8 cellular contexts compared by ENCODE assay signal in genomic region chr14:67515386-67516079, GRCh38. TPM values are rescaled to one million over a fixed set of nuclear protein-coding genes. Genes with fewer than 3 reads are reported as not detected.
DNase-seq lines count a peak whose midpoint lies in the region; ATAC-seq and TF ChIP-seq lines count a peak whose summit lies in the region.

No MANE protein-coding gene starts in this region.

- ATAC-seq in GM21528 (IDR thresholded peaks at IDR 0.05; ENCODE audit: low FRiP score, unreplicated experiment) (peak; percentile 58), body of pancreas (peak; percentile 22), omental fat pad (ENCODE audit: low FRiP score) (no peak)

- DNase-seq in Peyer's patch (peak in 1 of 3 donors; percentile 44), body of pancreas (peak in 3 of 4 donors; percentile 20 to 34 (median 28)), kidney epithelial cell (ENCODE audit: low read depth) (no peak), NCI-H524 treated with DMSO at 0.1 percent for 48 hours (lab: John Stamatoyannopoulos, UW) (no peak), omental fat pad (ENCODE audit: low spot score) (no peak)
- DNase-seq in stimulated activated CD8-positive, alpha-beta memory T cell treated with anti-CD3 and anti-CD28 coated beads, Interleukin-4, amount 100 ng/mL, for 48 hours, result peak; percentile 62

- no peaks in the 10 kb centered on the region for H3K9me3 ChIP-seq in DOHH2 (ENCODE audit: control insufficient read depth, insufficient read depth, low read length)
- no peaks in the 10 kb centered on the region for H3K9me3 ChIP-seq in Peyer's patch
- H3K9me3 ChIP-seq in body of pancreas, result no peaks in the 10 kb centered on the region

- peaks cover 22% of the 10 kb centered on the region for H3K27me3 ChIP-seq in DOHH2 (ENCODE audit: control insufficient read depth, low read length)
- H3K27me3 ChIP-seq in Peyer's patch, result no peaks in the 10 kb centered on the region
- no peaks in the 10 kb centered on the region for H3K27me3 ChIP-seq in body of pancreas
- H3K27me3 ChIP-seq in kidney epithelial cell (ENCODE audit: control insufficient read depth, insufficient read depth, low read length), result peaks cover 19% of the 10 kb centered on the region

- H3K27ac ChIP-seq in DOHH2 (ENCODE audit: low read depth, low read length), result no peak overlapping the region
- H3K27ac ChIP-seq in Peyer's patch, result peak overlapping the region; percentile 65 to 94 (median 84)
- H3K27ac ChIP-seq in body of pancreas, result peak overlapping the region; percentile 78 to 88 (median 84)

- H3K79me2 ChIP-seq in DOHH2 (ENCODE audit: control insufficient read depth, low read length), result no peaks in the 10 kb centered on the region

- no peak for TF ChIP-seq POLR2A in Peyer's patch (IDR thresholded peaks at IDR 0.05)
- TF ChIP-seq POLR2A in body of pancreas (IDR thresholded peaks at IDR 0.05), result no peak

- no peaks in the 10 kb centered on the region for H3K36me3 ChIP-seq in DOHH2 (ENCODE audit: control insufficient read depth, low read length)
- no peaks in the 10 kb centered on the region for H3K36me3 ChIP-seq in Peyer's patch
- H3K36me3 ChIP-seq in body of pancreas (replicated peaks in 1 of 2; ENCODE audit: insufficient read depth in 1 of 2, low read depth in 2 of 2), result no peaks in the 10 kb centered on the region
- no peaks in the 10 kb centered on the region for H3K36me3 ChIP-seq in kidney epithelial cell (ENCODE audit: control insufficient read depth, insufficient read depth, low read length)

- intact Hi-C loops in body of pancreas (cut with DNase I), result no loop called here

- H3K9me2 ChIP-seq in DOHH2 (replicated peaks; ENCODE audit: control insufficient read depth, low read length), result no peaks in the 10 kb centered on the region

- peaks cover 10% of the 10 kb centered on the region for H3F3A ChIP-seq in DOHH2 (ENCODE audit: control insufficient read depth, insufficient read depth)

- H3K4me1 ChIP-seq in DOHH2 (ENCODE audit: control insufficient read depth, low read length) (peaks cover 51% of the 10 kb centered on the region), Peyer's patch (peaks cover 0 to 17% (median 9%) of the 10 kb centered on the region in 4 donors), body of pancreas (peaks cover 38% of the 10 kb centered on the region)

- WGBS in body of pancreas, 2 donors, result 6 to 48% methylated on average over 4 to 44 of the region's 45 CpGs

- H4K20me1 ChIP-seq in DOHH2 (ENCODE audit: control insufficient read depth, insufficient read depth, low read depth, low read length), result no peaks in the 10 kb centered on the region

- peak overlapping the region; percentile 76 for H3K4me2 ChIP-seq in DOHH2 (ENCODE audit: low read length)

- TF ChIP-seq CTCF in DOHH2 (IDR thresholded peaks at IDR 0.05; ENCODE audit: low read depth, low read length, poor library complexity, severe bottlenecking), result no peak
- TF ChIP-seq CTCF in Peyer's patch (IDR thresholded peaks at IDR 0.05), result peak in 1 of 6 experiments; percentile 1
- no peak for TF ChIP-seq CTCF in body of pancreas (IDR thresholded peaks at IDR 0.05)
- TF ChIP-seq CTCF in kidney epithelial cell (IDR thresholded peaks at IDR 0.05; ENCODE audit: insufficient read depth, low read length, poor library complexity, severe bottlenecking), result no peak
- TF ChIP-seq CTCF in omental fat pad (IDR thresholded peaks at IDR 0.05), result no peak

- peak overlapping the region; percentile 77 for H3K4me3 ChIP-seq in DOHH2 (ENCODE audit: low read length)
- peak overlapping the region; percentile 83 to 100 (median 93) for H3K4me3 ChIP-seq in Peyer's patch
- peak overlapping the region in 1 of 2 donors; percentile 90 for H3K4me3 ChIP-seq in body of pancreas
- peak overlapping the region; percentile 65 for H3K4me3 ChIP-seq in kidney epithelial cell (ENCODE audit: low read depth, low read length)

RNA-seq across cellular contexts. Expression of gene PLEKHH1, which starts 17.6 kb away (rescaled TPM):
- total RNA-seq in Peyer's patch (100 to 1,000 TPM in 2 of 4 donors, 10 to 100 TPM in 2; 68.5 to 142 (median 92.0) TPM), body of pancreas (10 to 100 TPM; 32.7 to 54.7 TPM), kidney epithelial cell (9.4 and 11.5 TPM in 2 replicates), omental fat pad (1 to 10 TPM; 1.7 to 7.5 (median 5.5) TPM)

RNA-seq across cellular contexts. Expression of gene TMEM229B, which starts 27.0 kb away (rescaled TPM):
- 10 to 100 TPM in 3 of 4 donors, 1 to 10 TPM in 1; 8.3 to 39.7 (median 31.7) TPM for total RNA-seq in Peyer's patch
- 1 to 10 TPM; 2.0 to 4.4 TPM for total RNA-seq in body of pancreas
- total RNA-seq in kidney epithelial cell, result 0.21 and 0.41 TPM in 2 replicates
- total RNA-seq in omental fat pad, result 1 to 10 TPM in 2 of 4 donors, under 1 TPM in 2; 0.84 to 6.6 (median 1.3) TPM

Comparison
In these comparisons a context has a peak if more than half of its experiments do, and no peak if none do; other contexts are left out.
1. DNase-seq: peak in body of pancreas (3 of 4) and stimulated activated CD8-positive, alpha-beta memory T cell treated with anti-CD3 and anti-CD28 coated beads, Interleukin-4, amount 100 ng/mL, for 48 hours (single experiment); none in kidney epithelial cell (single experiment), NCI-H524 treated with DMSO at 0.1 percent for 48 hours (single experiment) and omental fat pad (single experiment).